In genomic region chr2:230666885-230667712, GRCh38 we compare ENCODE assay signal across 8 cellular contexts. TPM values are rescaled to one million over a fixed set of nuclear protein-coding genes. Genes with fewer than 3 reads are reported as not detected.
DNase-seq lines count a peak whose midpoint lies in the region; ATAC-seq and TF ChIP-seq lines count a peak whose summit lies in the region.

No MANE protein-coding gene starts in this region.

- no peaks in the 10 kb centered on the region for H3K27me3 ChIP-seq in esophagus muscularis mucosa

- TF ChIP-seq POLR2A in esophagus muscularis mucosa (IDR thresholded peaks at IDR 0.05; ENCODE audit: low read depth), result no peak

- TF ChIP-seq CTCF in esophagus muscularis mucosa (IDR thresholded peaks at IDR 0.05) (no peak), coronary artery (IDR thresholded peaks at IDR 0.05) (no peak)

- TF ChIP-seq EP300 in esophagus muscularis mucosa (IDR thresholded peaks at IDR 0.05), result no peak

- H3K27ac ChIP-seq in esophagus muscularis mucosa (replicated peaks in 1 of 4) (peak overlapping the region in 3 of 4 donors; percentile 31 to 58 (median 43)), coronary artery (peak overlapping the region in 1 of 2 donors; percentile 80)

- no peak overlapping the region for H3K4me3 ChIP-seq in esophagus muscularis mucosa
- H3K4me3 ChIP-seq in coronary artery, result no peak overlapping the region

- no peaks in the 10 kb centered on the region for H3K36me3 ChIP-seq in esophagus muscularis mucosa

- DNase-seq in H4 (ENCODE audit: low spot score) (peak; percentile 34), OCI-M1 (lab: John Stamatoyannopoulos, UW) (peak; percentile 95), esophagus muscularis mucosa (ENCODE audit: extremely low spot score) (no peak), pons (ENCODE audit: low spot score) (peak; percentile 66), NCI-H1092 treated with DMSO at 0.1 percent for 48 hours (lab: John Stamatoyannopoulos, UW) (no peak), coronary artery (ENCODE audit: low spot score) (no peak), NCI-H69 (lab: John Stamatoyannopoulos, UW) (no peak)

- 68% methylated on average over 9 of the region's 9 CpGs for WGBS in esophagus muscularis mucosa

- ATAC-seq in HG02973 (IDR thresholded peaks at IDR 0.05; ENCODE audit: unreplicated experiment), result no peak

- H3K9me3 ChIP-seq in esophagus muscularis mucosa, result no peaks in the 10 kb centered on the region

- H3K4me1 ChIP-seq in esophagus muscularis mucosa, result peaks cover 2 to 14% (median 10%) of the 10 kb centered on the region in 4 donors

- intact Hi-C loops in esophagus muscularis mucosa (cut with DNase I), result no loop called here

RNA-seq across cellular contexts. Expression of gene CAB39, which starts 45.5 kb away (rescaled TPM):
- 32.8 and 42.2 TPM in 2 replicates for total RNA-seq in H4 (2014; rRNA removed; shearing (Covaris generic))
- 100 to 1,000 TPM in 1 of 4 donors, 10 to 100 TPM in 3; 73.6 to 105 (median 83.9) TPM for total RNA-seq in esophagus muscularis mucosa

Comparison
In these comparisons a context has a peak if more than half of its experiments do, and no peak if none do; other contexts are left out.
1. DNase-seq: peak in H4 (single experiment), OCI-M1 (single experiment) and pons (single experiment); none in esophagus muscularis mucosa (single experiment), NCI-H1092 treated with DMSO at 0.1 percent for 48 hours (single experiment), coronary artery (single experiment) and NCI-H69 (single experiment).